7 cellular contexts compared by ENCODE assay signal in genomic region chr21:33541756-33542639, GRCh38. TPM values are rescaled to one million over a fixed set of nuclear protein-coding genes. Genes with fewer than 3 reads are reported as not detected.
DNase-seq lines count a peak whose midpoint lies in the region; ATAC-seq, FAIRE-seq and TF ChIP-seq lines count a peak whose summit lies in the region.

GART (minus strand) TSS chr21:33542117; CDS start chr21:33539315, 2,802 bp downstream.

- H3K27ac ChIP-seq in sigmoid colon = peak within 1 kb of the TSS; percentile 95 to 99 (median 98)

- no peak for TF ChIP-seq EP300 in sigmoid colon (IDR thresholded peaks at IDR 0.05)

- 0% methylated on average over 56 of the region's 56 CpGs for WGBS in sigmoid colon, 2 donors

- intact Hi-C loops in sigmoid colon (cut with DNase I) = loop anchor here (1.0 to 10.0 kb wide), 5 partner anchors 47 to 217 kb away; partner anchors contain the start of genes DNAJC28, DONSON, IFNAR1 and ITSN1

- peak; percentile 78 for FAIRE-seq in GM18507 (lab: Jason Lieb, UNC)

- H3K36me3 ChIP-seq in sigmoid colon = peaks cover 0 to 29% (median 8%) of the 10 kb centered on the region in 4 donors

- no peaks in the 10 kb centered on the region for H3K9me3 ChIP-seq in sigmoid colon

- TF ChIP-seq POLR2A in sigmoid colon (IDR thresholded peaks at IDR 0.05) = peak; percentile 85 to 93

- peak; percentile 33 for ATAC-seq in HG02938 (IDR thresholded peaks at IDR 0.05; ENCODE audit: unreplicated experiment)

- no peaks in the 10 kb centered on the region for H3K27me3 ChIP-seq in sigmoid colon

- peak; percentile 67 for DNase-seq in GM18507 (ENCODE audit: extremely low spot score, insufficient read length, low read depth)
- DNase-seq in NCI-H1694 treated with DMSO at 0.1 percent for 48 hours (lab: John Stamatoyannopoulos, UW) = peak; percentile 70
- peak; percentile 69 for DNase-seq in T1000 (lab: John Stamatoyannopoulos, UW)
- peak; percentile 90 for DNase-seq in astrocyte of the hippocampus (ENCODE audit: low read depth, low spot score)
- peak; percentile 24 to 90 (median 70) for DNase-seq in hypothalamus (lab: John Stamatoyannopoulos, UW)
- peak; percentile 89 for DNase-seq in sigmoid colon

- no peak for TF ChIP-seq CTCF in sigmoid colon (IDR thresholded peaks at IDR 0.05)

- H3K4me3 ChIP-seq in sigmoid colon = peak within 1 kb of the TSS; percentile 59 to 79 (median 64)

- peaks cover 0 to 41% (median 40%) of the 10 kb centered on the region in 4 donors for H3K4me1 ChIP-seq in sigmoid colon

RNA-seq across cellular contexts. Expression of gene GART, which starts in this region (rescaled TPM):
- 10 to 100 TPM; 53.2 to 78.5 (median 66.8) TPM for total RNA-seq in sigmoid colon
- polyA plus RNA-seq in sigmoid colon = 10 to 100 TPM; 10.8 to 36.4 (median 21.3) TPM

Comparison
In these comparisons a context has a peak if more than half of its experiments do, and no peak if none do; other contexts are left out.
1. Peak in every context shown above with its lines: DNase-seq, ATAC-seq, H3K4me3 ChIP-seq and H3K27ac ChIP-seq.